8 cellular contexts compared by ENCODE assay signal in genomic region chr1:21217812-21218596, GRCh38. TPM values are rescaled to one million over a fixed set of nuclear protein-coding genes. Genes with fewer than 3 reads are reported as not detected.
DNase-seq lines count a peak whose midpoint lies in the region; ATAC-seq lines count a peak whose summit lies in the region.

No MANE protein-coding gene starts in this region.

- H3K9ac ChIP-seq in iPS-15b (ENCODE audit: low read depth, low read length) = peak overlapping the region; percentile 37

- peak; percentile 10 for ATAC-seq in stimulated activated memory B cell treated with anti-CD40 and anti-IgM and Interleukin-4, amounts not matched to agents 10 μg/mL and 1 μg/mL and 100 μg/mL, for 72 hours
- ATAC-seq in HG03378 (IDR thresholded peaks at IDR 0.05; ENCODE audit: unreplicated experiment) = no peak

- H3K9me3 Mint-ChIP-seq in stimulated activated memory B cell treated with anti-CD40 and anti-IgM and Interleukin-4, amounts not matched to agents 10 μg/mL and 1 μg/mL and 100 μg/mL, for 72 hours = no peaks in the 10 kb centered on the region

- H3K27me3 ChIP-seq in iPS-15b (ENCODE audit: control insufficient read depth, insufficient read depth, low read length) = no peaks in the 10 kb centered on the region

- H3K4me1 Mint-ChIP-seq in stimulated activated memory B cell treated with anti-CD40 and anti-IgM and Interleukin-4, amounts not matched to agents 10 μg/mL and 1 μg/mL and 100 μg/mL, for 72 hours = peaks cover 15% of the 10 kb centered on the region

- no peaks in the 10 kb centered on the region for H3K9me3 ChIP-seq in iPS-15b (ENCODE audit: control insufficient read depth, insufficient read depth, low read length)

- no peak overlapping the region for H3K4me3 Mint-ChIP-seq in stimulated activated memory B cell treated with anti-CD40 and anti-IgM and Interleukin-4, amounts not matched to agents 10 μg/mL and 1 μg/mL and 100 μg/mL, for 72 hours

- H3K4me1 ChIP-seq in iPS-15b (ENCODE audit: control insufficient read depth, insufficient read depth, low read length) = peaks cover 5% of the 10 kb centered on the region

- DNase-seq in DMS53 (lab: John Stamatoyannopoulos, UW) (peak; percentile 57), DMS53 treated with DMSO at 0.1 percent for 48 hours (lab: John Stamatoyannopoulos, UW; ENCODE audit: unreplicated experiment) (no peak), NCI-H460 (ENCODE audit: extremely low read depth, low read depth) (peak; percentile 23), NCI-H2107 treated with DMSO at 0.1 percent for 48 hours (lab: John Stamatoyannopoulos, UW; ENCODE audit: unreplicated experiment) (no peak)
- DNase-seq in activated naive CD4-positive, alpha-beta T cell treated with anti-CD3 and anti-CD28 coated beads, Interleukin-2, amount 50 U/mL, for 16 hours = peak; percentile 42

- H3K4me3 ChIP-seq in iPS-15b (ENCODE audit: low read depth, low read length) = no peak overlapping the region

- peaks cover 4% of the 10 kb centered on the region for H3K36me3 ChIP-seq in iPS-15b (ENCODE audit: control insufficient read depth, insufficient read depth, low read length)

- peaks cover 58% of the 10 kb centered on the region for H3K36me3 Mint-ChIP-seq in stimulated activated memory B cell treated with anti-CD40 and anti-IgM and Interleukin-4, amounts not matched to agents 10 μg/mL and 1 μg/mL and 100 μg/mL, for 72 hours

- H3K27ac Mint-ChIP-seq in stimulated activated memory B cell treated with anti-CD40 and anti-IgM and Interleukin-4, amounts not matched to agents 10 μg/mL and 1 μg/mL and 100 μg/mL, for 72 hours = peak overlapping the region; percentile 31

- H3K27me3 Mint-ChIP-seq in stimulated activated memory B cell treated with anti-CD40 and anti-IgM and Interleukin-4, amounts not matched to agents 10 μg/mL and 1 μg/mL and 100 μg/mL, for 72 hours = no peaks in the 10 kb centered on the region

RNA-seq across cellular contexts. Expression of gene EIF4G3, which starts 41.3 kb away (rescaled TPM):
- 37.9 and 42.0 TPM in 2 replicates for total RNA-seq in NCI-H460 (2014; rRNA removed; shearing (Covaris generic))
- 32.1 and 33.7 TPM in 2 replicates for polyA plus RNA-seq in NCI-H460 (2014; cell fraction: nucleus; rRNA removed)

Comparison
In these comparisons a context has a peak if more than half of its experiments do, and no peak if none do; other contexts are left out.
1. DNase-seq: peak in DMS53 (single experiment), NCI-H460 (single experiment) and activated naive CD4-positive, alpha-beta T cell treated with anti-CD3 and anti-CD28 coated beads, Interleukin-2, amount 50 U/mL, for 16 hours (single experiment); none in DMS53 treated with DMSO at 0.1 percent for 48 hours (single experiment) and NCI-H2107 treated with DMSO at 0.1 percent for 48 hours (single experiment).